8 cellular contexts compared by ENCODE assay signal in the genomic region with DNA sequence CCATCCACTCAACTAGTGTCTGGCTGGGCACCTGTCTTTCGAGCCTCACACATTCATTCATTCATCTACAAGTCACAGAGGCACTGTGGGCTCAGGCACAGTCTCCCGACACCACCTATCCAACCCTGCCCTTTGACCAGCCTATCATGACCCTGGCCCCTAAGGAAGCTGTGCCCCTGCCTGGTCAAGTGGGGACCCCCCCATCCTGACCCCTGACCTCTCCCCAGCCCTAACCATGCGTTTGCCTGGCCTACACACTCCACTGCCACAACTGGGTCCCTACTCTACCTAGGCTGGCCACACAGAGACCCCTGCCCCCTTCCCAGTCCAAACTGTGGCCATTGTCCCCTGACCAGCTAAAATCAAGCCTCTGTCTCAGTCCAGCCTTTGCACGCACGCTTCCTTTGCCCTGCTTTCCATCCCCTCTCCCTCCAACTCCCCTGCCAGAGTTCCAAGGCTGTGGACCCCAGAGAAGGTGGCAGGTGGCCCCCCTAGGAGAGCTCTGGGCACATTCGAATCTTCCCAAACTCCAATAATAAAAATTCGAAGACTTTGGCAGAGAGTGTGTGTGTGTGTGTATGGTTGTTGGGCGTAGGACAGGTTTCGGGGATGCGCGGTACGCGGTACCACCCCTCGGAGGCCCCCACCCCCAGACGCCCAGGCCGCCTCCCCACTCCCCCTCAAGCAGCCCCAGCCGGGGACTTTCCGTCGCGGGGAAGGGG. TPM values are rescaled to one million over a fixed set of nuclear protein-coding genes. Genes with fewer than 3 reads are reported as not detected.
DNase-seq lines count a peak whose midpoint lies in the region; ATAC-seq and TF ChIP-seq lines count a peak whose summit lies in the region.

No MANE protein-coding gene starts in this region.

- H3K27ac ChIP-seq in colonic mucosa (peak overlapping the region; percentile 54), aorta (ENCODE audit: low read depth in 1 of 2, low read length in 2 of 2) (no peak overlapping the region)

- WGBS in aorta, 2 donors: 20 to 24% methylated on average over 20 of the region's 20 CpGs

- H3K27me3 ChIP-seq in MG63: peaks cover 5% of the 10 kb centered on the region; the same call in 1 of the 2 replicates
- H3K27me3 ChIP-seq in colonic mucosa: no peaks in the 10 kb centered on the region
- no peaks in the 10 kb centered on the region for H3K27me3 ChIP-seq in aorta (ENCODE audit: control insufficient read depth in 1 of 2, insufficient read depth in 2 of 2, low read length in 1 of 2)

- H3K4me1 ChIP-seq in colonic mucosa (no peaks in the 10 kb centered on the region), aorta (ENCODE audit: control insufficient read depth in 1 of 2, insufficient read depth in 2 of 2, low read length in 2 of 2) (no peaks in the 10 kb centered on the region)

- peaks cover 0 to 2% (median 0%) of the 10 kb centered on the region in 7 donors for H3K9me3 Mint-ChIP-seq in CD14-positive monocyte
- no peaks in the 10 kb centered on the region for H3K9me3 Mint-ChIP-seq in natural killer cell treated with Interleukin-12 subunit alpha and Interleukin-12 subunit beta and Interleukin-15 and Interleukin-18, amount 100 ng/mL, for 72 hours

- peaks cover 8 to 15% of the 10 kb centered on the region in 2 donors for H3K36me3 Mint-ChIP-seq in CD14-positive monocyte
- no peaks in the 10 kb centered on the region for H3K36me3 Mint-ChIP-seq in natural killer cell treated with Interleukin-12 subunit alpha and Interleukin-12 subunit beta and Interleukin-15 and Interleukin-18, amount 100 ng/mL, for 72 hours

- TF ChIP-seq CTCF in CD14-positive monocyte (IDR thresholded peaks at IDR 0.05): no peak
- TF ChIP-seq CTCF in colonic mucosa (IDR thresholded peaks at IDR 0.05): no peak

- H3K9ac ChIP-seq in colonic mucosa (ENCODE audit: low read depth in 2 of 2, low read length in 2 of 2): peak overlapping the region in 1 of 2 donors; percentile 55

- intact Hi-C loops in CD14-positive monocyte (cut with micrococcal nuclease): loop anchor here (5.0 kb wide), 2 partner anchors 34 to 44 kb away; no protein-coding TSS in a partner anchor
- intact Hi-C loops in colonic mucosa (cut with DNase I): no loop called here
- intact Hi-C loops in aorta (cut with DNase I): no loop called here

- H3K27ac Mint-ChIP-seq in CD14-positive monocyte: peak overlapping the region; percentile 86 to 96 (median 90)
- H3K27ac Mint-ChIP-seq in natural killer cell treated with Interleukin-12 subunit alpha and Interleukin-12 subunit beta and Interleukin-15 and Interleukin-18, amount 100 ng/mL, for 72 hours: peak overlapping the region; percentile 85 to 92

- ATAC-seq in natural killer cell treated with Interleukin-12 subunit alpha and Interleukin-12 subunit beta and Interleukin-15 and Interleukin-18, amount 100 ng/mL, for 72 hours: no peak
- ATAC-seq in aorta (ENCODE audit: low FRiP score) (no peak), HG03571 (IDR thresholded peaks at IDR 0.05; ENCODE audit: unreplicated experiment) (no peak), GM19395 (IDR thresholded peaks at IDR 0.05; ENCODE audit: unreplicated experiment) (no peak)

- peak overlapping the region; percentile 91 to 92 for H3K4me3 Mint-ChIP-seq in CD14-positive monocyte
- peak overlapping the region; percentile 92 for H3K4me3 Mint-ChIP-seq in natural killer cell treated with Interleukin-12 subunit alpha and Interleukin-12 subunit beta and Interleukin-15 and Interleukin-18, amount 100 ng/mL, for 72 hours

- H3K9me3 ChIP-seq in MG63: no peaks in the 10 kb centered on the region
- H3K9me3 ChIP-seq in colonic mucosa: no peaks in the 10 kb centered on the region
- H3K9me3 ChIP-seq in aorta (ENCODE audit: control insufficient read depth, low read length): no peaks in the 10 kb centered on the region

- H3K36me3 ChIP-seq in MG63 (no peaks in the 10 kb centered on the region), colonic mucosa (no peaks in the 10 kb centered on the region), aorta (ENCODE audit: control insufficient read depth in 1 of 2, insufficient read depth in 2 of 2, low read length in 1 of 2) (no peaks in the 10 kb centered on the region)

- peak overlapping the region; percentile 58 for H3K4me3 ChIP-seq in MG63
- peak overlapping the region; percentile 66 for H3K4me3 ChIP-seq in colonic mucosa
- H3K4me3 ChIP-seq in aorta (ENCODE audit: low read length in 2 of 2): peak overlapping the region in 1 of 2 donors; percentile 30

- peaks cover 0 to 3% (median 2%) of the 10 kb centered on the region in 3 donors for H3K27me3 Mint-ChIP-seq in CD14-positive monocyte (ENCODE audit: low read depth in 3 of 3)
- H3K27me3 Mint-ChIP-seq in natural killer cell treated with Interleukin-12 subunit alpha and Interleukin-12 subunit beta and Interleukin-15 and Interleukin-18, amount 100 ng/mL, for 72 hours: no peaks in the 10 kb centered on the region

- DNase-seq in CD14-positive monocyte (ENCODE audit: low spot score): no peak
- no peak for DNase-seq in MG63
- no peak for DNase-seq in colonic mucosa
- no peak for DNase-seq in natural killer cell treated with Interleukin-12 subunit alpha and Interleukin-12 subunit beta and Interleukin-15 and Interleukin-18, amount 100 ng/mL, for 72 hours (ENCODE audit: low spot score)
- no peak for DNase-seq in aorta
- no peak for DNase-seq in ureter (ENCODE audit: low spot score)

- peaks cover 33% of the 10 kb centered on the region for H3K4me1 Mint-ChIP-seq in CD14-positive monocyte
- peaks cover 15 to 17% of the 10 kb centered on the region in 2 donors for H3K4me1 Mint-ChIP-seq in natural killer cell treated with Interleukin-12 subunit alpha and Interleukin-12 subunit beta and Interleukin-15 and Interleukin-18, amount 100 ng/mL, for 72 hours (ENCODE audit: low read depth in 2 of 2)

RNA-seq across cellular contexts. Expression of a gene that starts 0.4 kb away (rescaled TPM):
- 10 to 100 TPM; 54.9 to 61.5 TPM for polyA plus RNA-seq in CD14-positive monocyte
- 3.3 and 8.4 TPM in 2 replicates for total RNA-seq in MG63 (2014; rRNA removed; shearing (Covaris generic); ENCODE audit: low replicate concordance)
- 1 to 10 TPM; 2.5 to 3.2 TPM for total RNA-seq in colonic mucosa
- 10 to 100 TPM; 34.9 to 44.0 TPM for total RNA-seq in natural killer cell treated with Interleukin-12 subunit alpha and Interleukin-12 subunit beta and Interleukin-15 and Interleukin-18, amount 100 ng/mL, for 72 hours
- 1 to 10 TPM; 2.8 to 5.5 TPM for total RNA-seq in aorta
- 1 to 10 TPM in 1 of 2 donors, under 1 TPM in 1; 0.36 to 1.3 TPM for polyA plus RNA-seq in aorta
- 5.1 TPM for total RNA-seq in ureter

RNA-seq across cellular contexts. Expression of a gene that starts 3.2 kb away (rescaled TPM):
- polyA plus RNA-seq in CD14-positive monocyte (not detected), aorta (not detected)
- total RNA-seq in MG63 (2014; rRNA removed; shearing (Covaris generic); ENCODE audit: low replicate concordance): not detected in 2 replicates
- total RNA-seq in colonic mucosa (not detected), aorta (not detected), ureter (not detected)
- not detected for total RNA-seq in natural killer cell treated with Interleukin-12 subunit alpha and Interleukin-12 subunit beta and Interleukin-15 and Interleukin-18, amount 100 ng/mL, for 72 hours

RNA-seq across cellular contexts. Expression of a gene that starts 25.0 kb away (rescaled TPM):
- under 1 TPM; 0.89 to 0.95 TPM for polyA plus RNA-seq in CD14-positive monocyte
- total RNA-seq in MG63 (2014; rRNA removed; shearing (Covaris generic); ENCODE audit: low replicate concordance): 0.86 and 3.3 TPM in 2 replicates
- 10 to 100 TPM; 13.1 to 20.9 TPM for total RNA-seq in colonic mucosa
- total RNA-seq in natural killer cell treated with Interleukin-12 subunit alpha and Interleukin-12 subunit beta and Interleukin-15 and Interleukin-18, amount 100 ng/mL, for 72 hours: 10 to 100 TPM; 13.4 to 16.4 TPM
- total RNA-seq in aorta: 10 to 100 TPM; 11.6 to 17.7 TPM
- polyA plus RNA-seq in aorta: 1 to 10 TPM; 1.9 to 4.6 TPM
- 16.4 TPM for total RNA-seq in ureter

RNA-seq across cellular contexts. Expression of a gene that starts 30.7 kb away (rescaled TPM):
- not detected for polyA plus RNA-seq in CD14-positive monocyte
- total RNA-seq in MG63 (2014; rRNA removed; shearing (Covaris generic); ENCODE audit: low replicate concordance): not detected in 2 replicates
- total RNA-seq in colonic mucosa: 1 to 10 TPM in 1 of 2 donors, under 1 TPM in 1; 0.37 to 1.6 TPM
- not detected for total RNA-seq in natural killer cell treated with Interleukin-12 subunit alpha and Interleukin-12 subunit beta and Interleukin-15 and Interleukin-18, amount 100 ng/mL, for 72 hours
- under 1 TPM in 1 of 2 donors, not detected in 1; 0.63 TPM for total RNA-seq in aorta
- polyA plus RNA-seq in aorta: 1 to 10 TPM in 1 of 2 donors, under 1 TPM in 1; 0.18 to 3.5 TPM
- total RNA-seq in ureter: 24.1 TPM

RNA-seq across cellular contexts. Expression of a gene that starts 41.4 kb away (rescaled TPM):
- polyA plus RNA-seq in CD14-positive monocyte: under 1 TPM; 0.42 to 0.52 TPM
- total RNA-seq in MG63 (2014; rRNA removed; shearing (Covaris generic); ENCODE audit: low replicate concordance): 1.6 and 2.3 TPM in 2 replicates
- total RNA-seq in colonic mucosa: 10 to 100 TPM; 32.7 to 50.0 TPM
- total RNA-seq in natural killer cell treated with Interleukin-12 subunit alpha and Interleukin-12 subunit beta and Interleukin-15 and Interleukin-18, amount 100 ng/mL, for 72 hours: under 1 TPM; 0.31 to 0.59 TPM
- 1 to 10 TPM; 1.2 to 2.2 TPM for total RNA-seq in aorta
- polyA plus RNA-seq in aorta: 1 to 10 TPM; 4.7 to 6.6 TPM
- total RNA-seq in ureter: 4.3 TPM

Comparison
In these comparisons a context has a peak if more than half of its experiments do, and no peak if none do; other contexts are left out.
1. intact Hi-C loops: an anchor here in CD14-positive monocyte (5.0 kb wide); none called in colonic mucosa and aorta.